ENCODE assay signal across 19 cellular contexts in genomic region chr18:32918692-32919250, GRCh38.
"Had no signal": no experiment of that assay in that cellular context is flagged by ENCODE, and none has a peak within 500 bp of the region (broad histone marks: within the 10 kb centered on the region; RNA-seq: fewer than 3 reads in every experiment).

No MANE protein-coding gene starts in this region.

- H3K27me3 ChIP-seq: adrenal gland, cardiac muscle cell, left lung, tibial nerve, vagina had no signal

- H3K27ac ChIP-seq: adrenal gland, cardiac muscle cell, left lung, tibial nerve, vagina had no signal

- DNase-seq: activated CD4-positive, CD25-positive, alpha-beta regulatory T cell treated with anti-CD3 and anti-CD28 coated beads, Interleukin-2, amount 50 U/mL, for 72 hours; activated effector memory CD4-positive, alpha-beta T cell treated with Interleukin-2 at 50 U/mL for 16 hours; activated T-cell treated with anti-CD3 and anti-CD28 coated beads, Interleukin-2, amount 50 U/mL, for 1 hour; adrenal gland; hippocampal formation; kidney; left lung; natural killer cell; occipital lobe; stimulated activated CD4-positive, alpha-beta T cell treated with anti-CD3 and anti-CD28 coated beads, Interleukin-2, amount 100 ng/mL, for 48 hours; stimulated activated naive CD4-positive, alpha-beta T cell; substantia nigra; T1000 had no signal

- H3K4me1 ChIP-seq: adrenal gland, left lung, tibial nerve, vagina had no signal

- FAIRE-seq: endometrium, kidney had no signal

- H3K9me3 Mint-ChIP-seq: activated naive CD4-positive, alpha-beta T cell treated with anti-CD3 and anti-CD28 coated beads, Interleukin-2, amount 50 U/mL, for 24 hours had no signal

- H3K36me3 Mint-ChIP-seq: activated naive CD4-positive, alpha-beta T cell treated with anti-CD3 and anti-CD28 coated beads, Interleukin-2, amount 50 U/mL, for 24 hours; natural killer cell had no signal

- H3K4me3 ChIP-seq: adrenal gland, cardiac muscle cell, left lung, tibial nerve, vagina had no signal

- H3K4me1 Mint-ChIP-seq: activated naive CD4-positive, alpha-beta T cell treated with anti-CD3 and anti-CD28 coated beads, Interleukin-2, amount 50 U/mL, for 24 hours; natural killer cell had no signal

- H3K27ac Mint-ChIP-seq: activated naive CD4-positive, alpha-beta T cell treated with anti-CD3 and anti-CD28 coated beads, Interleukin-2, amount 50 U/mL, for 24 hours; natural killer cell had no signal

- H3K9me3 ChIP-seq: adrenal gland, left lung, tibial nerve, vagina had no signal

- ATAC-seq: esophagus mucosa, left lung, natural killer cell had no signal

- H3K36me3 ChIP-seq: adrenal gland, cardiac muscle cell, left lung, tibial nerve, vagina had no signal

- H3K4me3 Mint-ChIP-seq: activated naive CD4-positive, alpha-beta T cell treated with anti-CD3 and anti-CD28 coated beads, Interleukin-2, amount 50 U/mL, for 24 hours; natural killer cell had no signal
